Comparison of ENCODE assay signal across 27 cellular contexts in the genomic region with DNA sequence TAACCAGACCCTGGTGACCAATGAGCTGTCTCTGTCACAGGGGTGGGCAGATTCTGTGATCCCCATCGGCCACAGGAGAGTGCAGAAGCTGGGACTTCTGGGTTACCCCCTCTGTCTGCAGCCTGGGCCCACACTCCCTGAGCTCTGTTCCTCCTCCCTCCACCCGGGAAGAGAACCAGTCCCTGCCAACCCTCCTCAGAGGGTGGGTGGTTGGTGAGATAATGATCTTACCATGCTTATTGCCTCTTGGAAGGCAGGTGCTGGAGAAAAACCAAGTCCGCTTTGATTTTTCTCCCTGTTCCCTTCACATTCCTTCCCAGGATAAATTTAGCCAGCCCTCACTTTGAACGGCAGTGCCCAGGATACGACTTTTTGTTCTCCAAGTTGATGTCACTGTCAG. TPM values are rescaled to one million over a fixed set of nuclear protein-coding genes. Genes with fewer than 3 reads are reported as not detected.
DNase-seq lines count a peak whose midpoint lies in the region; ATAC-seq, FAIRE-seq and TF ChIP-seq lines count a peak whose summit lies in the region.
"Had no signal": no experiment of that assay in that cellular context is flagged by ENCODE, and none has a peak within 500 bp of the region (broad histone marks: within the 10 kb centered on the region; RNA-seq: fewer than 3 reads in every experiment).

No MANE protein-coding gene starts in this region.

- H4K91ac ChIP-seq in neuronal stem cell (ENCODE audit: low read depth, low read length, poor library complexity): no peak overlapping the region

- H2AK5ac ChIP-seq in neuronal stem cell (ENCODE audit: low read depth, low read length): no peak overlapping the region

- H3K18ac ChIP-seq in neuronal stem cell (ENCODE audit: low read length): no peak overlapping the region

- H2BK15ac ChIP-seq in neuronal stem cell (ENCODE audit: low read length): no peak overlapping the region

- ATAC-seq in K562 (no peak), HG03432 (IDR thresholded peaks at IDR 0.05; ENCODE audit: unreplicated experiment) (no peak)
- ATAC-seq: A549, GM12878, GM23338, HCT116 had no signal

- no peaks in the 10 kb centered on the region for H3K36me3 Mint-ChIP-seq in progenitor cell of endocrine pancreas (ENCODE audit: insufficient read depth)
- H3K36me3 Mint-ChIP-seq: CD14-positive monocyte had no signal

- H3K9me3 ChIP-seq in K562 (replicated peaks; ENCODE audit: control insufficient read depth, insufficient read depth, low read depth, low read length) (no peaks in the 10 kb centered on the region), neuronal stem cell (replicated peaks in 1 of 2; ENCODE audit: control insufficient read depth in 2 of 2, insufficient read depth in 1 of 2, low read depth in 1 of 2, low read length in 2 of 2) (no peaks in the 10 kb centered on the region)
- H3K9me3 ChIP-seq: BE2C; BLaER1 treated with 17β-estradiol and CSF1 and Interleukin-3, amounts not matched to agents 10 nM and 100 nM had no signal

- no TSS peak for BruUV-seq in K562 (replicated peaks; lab: Mats Ljungman, UMichigan)

- H3K4me2 ChIP-seq in K562 (ENCODE audit: insufficient read depth, low read length) (peak overlapping the region; percentile 12; the same call in 1 of the 2 replicates), neuronal stem cell (ENCODE audit: insufficient read depth, low read length, poor library complexity, severe bottlenecking) (no peak overlapping the region)
- H3K4me2 ChIP-seq: A549; BLaER1 treated with 17β-estradiol and CSF1 and Interleukin-3, amounts not matched to agents 10 nM and 100 nM; GM23338 had no signal

- no peak overlapping the region for H2BK12ac ChIP-seq in neuronal stem cell (ENCODE audit: low read length)

- intact Hi-C loops in K562 (cut with micrococcal nuclease): no loop called here

- no peak overlapping the region for H4K8ac ChIP-seq in neuronal stem cell (ENCODE audit: low read depth, low read length)

- H3K27me3 ChIP-seq in K562 (ENCODE audit: control insufficient read depth in 2 of 2, insufficient read depth in 2 of 2, low read length in 2 of 2) (no peaks in the 10 kb centered on the region), neuronal stem cell (ENCODE audit: control insufficient read depth in 3 of 3, insufficient read depth in 3 of 3, low read depth in 1 of 3, low read length in 3 of 3) (peaks cover 0 to 32% (median 0%) of the 10 kb centered on the region in 3 experiments)
- H3K27me3 ChIP-seq: BE2C; BLaER1 treated with 17β-estradiol and CSF1 and Interleukin-3, amounts not matched to agents 10 nM and 100 nM had no signal

- H3K9me1 ChIP-seq in K562 (ENCODE audit: control insufficient read depth, insufficient read depth, low read length): no peaks in the 10 kb centered on the region

- H3K27ac ChIP-seq in K562 (ENCODE audit: extremely low read depth, low read depth, low read length): no peak overlapping the region
- H3K27ac ChIP-seq in neuronal stem cell (replicated peaks; ENCODE audit: low read length): no peak overlapping the region
- H3K27ac ChIP-seq: BLaER1 treated with 17β-estradiol and CSF1 and Interleukin-3, amounts not matched to agents 10 nM and 100 nM had no signal

- H3K9ac ChIP-seq in K562 (ENCODE audit: insufficient read depth in 1 of 2, low read depth in 2 of 2, low read length in 2 of 2) (no peak overlapping the region), neuronal stem cell (ENCODE audit: low read depth, low read length, poor library complexity) (no peak overlapping the region)
- H3K9ac ChIP-seq: BLaER1 treated with 17β-estradiol and CSF1 and Interleukin-3, amounts not matched to agents 10 nM and 100 nM had no signal

- peaks cover 4% of the 10 kb centered on the region for H3K27me3 Mint-ChIP-seq in progenitor cell of endocrine pancreas

- no peak for FAIRE-seq in K562 (lab: Jason Lieb, UNC)
- FAIRE-seq: A549, D721Med, GM12878, GM18507 had no signal

- peaks cover 25% of the 10 kb centered on the region for H3K4me1 Mint-ChIP-seq in progenitor cell of endocrine pancreas (ENCODE audit: low read depth)
- H3K4me1 Mint-ChIP-seq: CD8-positive, alpha-beta memory T cell had no signal

- H3K4ac ChIP-seq in neuronal stem cell (ENCODE audit: low read length): no peak overlapping the region

- peaks cover 3% of the 10 kb centered on the region for H3K9me3 Mint-ChIP-seq in progenitor cell of endocrine pancreas (ENCODE audit: low read depth)
- H3K9me3 Mint-ChIP-seq: CD4-positive, alpha-beta T cell; CD8-positive, alpha-beta memory T cell; GM23338 had no signal

- H2AFZ ChIP-seq in K562 (ENCODE audit: low read depth, low read length) (no peak overlapping the region), neuronal stem cell (ENCODE audit: low read length) (no peak overlapping the region)
- H2AFZ ChIP-seq: GM23338 had no signal

- no peak for TF ChIP-seq RAD21 in K562 (CRISPR knock-in tag; conservative IDR thresholded peaks at IDR 0.05 in 1 of 2, IDR thresholded peaks at IDR 0.05 in 1 of 2)

- no peaks in the 10 kb centered on the region for H3K79me2 ChIP-seq in K562 (ENCODE audit: control insufficient read depth, insufficient read depth, low read length)

- H2BK120ac ChIP-seq in neuronal stem cell (ENCODE audit: low read depth, low read length): no peak overlapping the region

- no peaks in the 10 kb centered on the region for H3K79me1 ChIP-seq in neuronal stem cell (ENCODE audit: low read depth, low read length)

- H4K20me1 ChIP-seq in K562 (replicated peaks; ENCODE audit: control insufficient read depth, insufficient read depth, low read length): no peaks in the 10 kb centered on the region
- H4K20me1 ChIP-seq: BLaER1 treated with 17β-estradiol and CSF1 and Interleukin-3, amounts not matched to agents 10 nM and 100 nM had no signal

- in situ Hi-C loops in K562 (cut with MboI): no loop called here

- TF ChIP-seq EP300 in K562 (IDR thresholded peaks at IDR 0.05; ENCODE audit: low read length): no peak

- POLR2A ChIA-PET in K562 (lab: Yijun Ruan, JAX): interaction anchor here (1.1 to 2.1 kb wide), 2 partner anchors 10 kb away, joined by 5 read pairs; no protein-coding TSS in a partner anchor

- TF ChIP-seq POLR2A in K562 (conservative IDR thresholded peaks at IDR 0.05): no peak

- peak overlapping the region; percentile 33 for H3K27ac Mint-ChIP-seq in progenitor cell of endocrine pancreas
- H3K27ac Mint-ChIP-seq: CD14-positive monocyte; CD4-positive, alpha-beta T cell; CD8-positive, alpha-beta memory T cell; GM23338; H9 had no signal

- peaks cover 13 to 22% of the 10 kb centered on the region in 2 experiments for H3K4me1 ChIP-seq in K562 (replicated peaks in 1 of 2; ENCODE audit: control insufficient read depth in 2 of 2, insufficient read depth in 2 of 2, low read length in 2 of 2)
- peaks cover 10 to 13% of the 10 kb centered on the region in 2 donors for H3K4me1 ChIP-seq in neuronal stem cell (ENCODE audit: control insufficient read depth in 2 of 2, insufficient read depth in 1 of 2, low read depth in 1 of 2, low read length in 2 of 2)
- H3K4me1 ChIP-seq: BE2C had no signal

- peak overlapping the region; percentile 7 for H2BK5ac ChIP-seq in neuronal stem cell (ENCODE audit: low read length)

- no peak overlapping the region for H3K14ac ChIP-seq in neuronal stem cell (ENCODE audit: low read length)

- TF ChIP-seq CTCF in K562 (IDR thresholded peaks at IDR 0.05 in 2 of 3, conservative IDR thresholded peaks at IDR 0.05 in 1 of 3; ENCODE audit: insufficient read depth in 2 of 3, low read depth in 1 of 3, low read length in 3 of 3): no peak
- no peak for TF ChIP-seq CTCF in progenitor cell of endocrine pancreas (IDR thresholded peaks at IDR 0.05; ENCODE audit: unreplicated experiment)

- no peaks in the 10 kb centered on the region for H3K36me3 ChIP-seq in K562 (ENCODE audit: control insufficient read depth, insufficient read depth, low read length)
- no peaks in the 10 kb centered on the region for H3K36me3 ChIP-seq in neuronal stem cell (replicated peaks in 1 of 2; ENCODE audit: control insufficient read depth in 2 of 2, insufficient read depth in 2 of 2, low read length in 2 of 2)
- H3K36me3 ChIP-seq: BE2C; BLaER1 treated with 17β-estradiol and CSF1 and Interleukin-3, amounts not matched to agents 10 nM and 100 nM had no signal

- WGBS in K562 (ENCODE audit: insufficient coverage, low coverage, missing lambda C conversion rate): 36% methylated on average over 5 of the region's 5 CpGs
- WGBS in neuronal stem cell (ENCODE audit: extremely low coverage in 2 of 2, insufficient read length in 2 of 2, insufficient replicate concordance in 1 of 2), 2 donors: no CpG with 5 or more reads among the region's 5 CpGs

- CTCF ChIA-PET in K562 (lab: Yijun Ruan, JAX; ENCODE audit: low intra/inter-chr PET ratio): no interaction called here

- DNase-seq in K562 (ENCODE audit: extremely low read depth in 1 of 4, low spot score in 3 of 4) (no peak), inferior parietal cortex (ENCODE audit: extremely low spot score) (peak; percentile 47), neuronal stem cell (ENCODE audit: low spot score) (no peak), progenitor cell of endocrine pancreas (ENCODE audit: low spot score, unreplicated experiment) (no peak), SW 1271 (lab: John Stamatoyannopoulos, UW) (no peak), SK-N-DZ (ENCODE audit: low spot score) (no peak)
- DNase-seq: 8988T; ACHN; AML-193; BE2C; CD4-positive, alpha-beta T cell; CD8-positive, alpha-beta memory T cell; DMS 273 treated with DMSO at 0.1 percent for 48 hours; DMS79; EL; GDM1; H9 had no signal

- H3K23ac ChIP-seq in neuronal stem cell (ENCODE audit: low read depth, low read length, poor library complexity): no peak overlapping the region

- H3K4me3 ChIP-seq in K562 (no peak overlapping the region), neuronal stem cell (ENCODE audit: low read length in 2 of 2) (no peak overlapping the region)
- H3K4me3 ChIP-seq: A549; BLaER1 treated with 17β-estradiol and CSF1 and Interleukin-3, amounts not matched to agents 10 nM and 100 nM; GM12878; GM23338 had no signal

- H3K4me3 Mint-ChIP-seq in progenitor cell of endocrine pancreas (ENCODE audit: low read depth): no peak overlapping the region
- H3K4me3 Mint-ChIP-seq: CD14-positive monocyte; CD4-positive, alpha-beta T cell; CD8-positive, alpha-beta memory T cell; GM23338; H9 had no signal

RNA-seq across cellular contexts. Expression of a gene that starts 17.3 kb away (rescaled TPM):
- total RNA-seq in K562 (2011; cell fraction: chromatin; rRNA removed; ENCODE audit: low replicate concordance): not detected in 2 replicates
- not detected in 2 replicates for total RNA-seq in K562 (2011; cell fraction: nucleolus; rRNA removed)
- total RNA-seq in K562 (2011; cell fraction: nucleoplasm; rRNA removed): not detected in 2 replicates
- not detected in 2 replicates for total RNA-seq in K562 (2014; rRNA removed)
- total RNA-seq in K562 (2014; rRNA removed; fragmentation: Illumina TruSeq; extraction: Trizol): not detected in 2 replicates
- total RNA-seq in K562 (2015; rRNA removed; fragmentation: Illumina TruSeq; extraction: Trizol): 0.18 TPM in 1 of 2 replicates, not detected in the other
- not detected in 2 replicates for total RNA-seq in K562 (2021)
- polyA plus RNA-seq in K562 (2011; rRNA removed): not detected in 2 replicates
- 0.07 TPM in 1 of 2 replicates, not detected in the other for polyA plus RNA-seq in K562 (2011; cell fraction: cytosol; rRNA removed)
- not detected in 2 replicates for polyA plus RNA-seq in K562 (2011; cell fraction: nucleus; rRNA removed)
- not detected in 2 replicates for polyA plus RNA-seq in K562 (2012)
- not detected in 2 replicates for polyA plus RNA-seq in K562 (2014; fragmentation: Illumina TruSeq; extraction: Trizol)
- under 1 TPM; 0.38 to 0.55 TPM for polyA plus RNA-seq in K562 (2014; fragmentation: Nextera tagmentation; extraction: Ambion mirVana)
- not detected in 2 replicates for polyA plus RNA-seq in K562 (2014; rRNA removed)
- not detected in 2 replicates for polyA minus RNA-seq in K562 (2011; rRNA and poly(A)+ RNA removed)
- polyA minus RNA-seq in K562 (2011; cell fraction: cytosol; rRNA and poly(A)+ RNA removed): not detected in 2 replicates
- not detected in 2 replicates for polyA minus RNA-seq in K562 (2011; cell fraction: nucleus; rRNA and poly(A)+ RNA removed)
- not detected for polyA plus RNA-seq in neuronal stem cell (2013, experiment 1 of 2)
- not detected for polyA plus RNA-seq in neuronal stem cell (2013, experiment 2 of 2)
- total RNA-seq in progenitor cell of endocrine pancreas: not detected in 2 replicates
- polyA plus RNA-seq in SK-N-DZ (2014; cell fraction: cytosol; rRNA removed): not detected in 2 replicates
- polyA plus RNA-seq in SK-N-DZ (2014; cell fraction: nucleus; rRNA removed): 1.6 TPM in 1 of 2 replicates, not detected in the other
- total RNA-seq: CD4-positive, alpha-beta T cell; CD8-positive, alpha-beta memory T cell; GM12878; GM23338; H4; H9 had no signal
- polyA plus RNA-seq: A549; CD14-positive monocyte; CD8-positive, alpha-beta memory T cell; GM12878; GM23338 had no signal

RNA-seq across cellular contexts. Expression of a gene that starts 25.5 kb away (rescaled TPM):
- total RNA-seq in K562 (2011; cell fraction: chromatin; rRNA removed; ENCODE audit: low replicate concordance): not detected in 2 replicates
- total RNA-seq in K562 (2011; cell fraction: nucleolus; rRNA removed): not detected in 2 replicates
- total RNA-seq in K562 (2011; cell fraction: nucleoplasm; rRNA removed): not detected in 2 replicates
- total RNA-seq in K562 (2014; rRNA removed) (not detected in 2 replicates), K562 (2014; rRNA removed; fragmentation: Illumina TruSeq; extraction: Trizol) (not detected in 2 replicates), K562 (2015; rRNA removed; fragmentation: Illumina TruSeq; extraction: Trizol) (not detected in 2 replicates), K562 (2021) (not detected in 2 replicates), progenitor cell of endocrine pancreas (not detected in 2 replicates)
- polyA plus RNA-seq in K562 (2011; rRNA removed) (not detected in 2 replicates), K562 (2014; fragmentation: Illumina TruSeq; extraction: Trizol) (not detected in 2 replicates), K562 (2014; fragmentation: Nextera tagmentation; extraction: Ambion mirVana) (not detected), K562 (2014; rRNA removed) (not detected in 2 replicates)
- 0.07 TPM in 1 of 2 replicates, not detected in the other for polyA plus RNA-seq in K562 (2011; cell fraction: cytosol; rRNA removed)
- polyA plus RNA-seq in K562 (2011; cell fraction: nucleus; rRNA removed): not detected in 2 replicates
- not detected in 2 replicates for polyA plus RNA-seq in K562 (2012)
- not detected in 2 replicates for polyA minus RNA-seq in K562 (2011; rRNA and poly(A)+ RNA removed)
- polyA minus RNA-seq in K562 (2011; cell fraction: cytosol; rRNA and poly(A)+ RNA removed): not detected in 2 replicates
- not detected in 2 replicates for polyA minus RNA-seq in K562 (2011; cell fraction: nucleus; rRNA and poly(A)+ RNA removed)
- polyA plus RNA-seq in neuronal stem cell (2013, experiment 1 of 2): 2.9 TPM
- polyA plus RNA-seq in neuronal stem cell (2013, experiment 2 of 2): 2.7 TPM
- 22.0 and 31.4 TPM in 2 replicates for polyA plus RNA-seq in SK-N-DZ (2014; cell fraction: cytosol; rRNA removed)
- 27.6 and 42.7 TPM in 2 replicates for polyA plus RNA-seq in SK-N-DZ (2014; cell fraction: nucleus; rRNA removed)
- total RNA-seq: CD4-positive, alpha-beta T cell; CD8-positive, alpha-beta memory T cell; GM12878; H4 had no signal
- polyA plus RNA-seq: CD14-positive monocyte; CD8-positive, alpha-beta memory T cell had no signal

RNA-seq across cellular contexts. Expression of a gene that starts 26.8 kb away (rescaled TPM):
- 1.2 and 1.9 TPM in 2 replicates for total RNA-seq in K562 (2011; cell fraction: chromatin; rRNA removed; ENCODE audit: low replicate concordance)
- total RNA-seq in K562 (2011; cell fraction: nucleolus; rRNA removed): 0.50 and 0.92 TPM in 2 replicates
- 1.4 and 1.8 TPM in 2 replicates for total RNA-seq in K562 (2011; cell fraction: nucleoplasm; rRNA removed)
- 18.5 and 33.0 TPM in 2 replicates for total RNA-seq in K562 (2014; rRNA removed)
- 23.6 and 29.8 TPM in 2 replicates for total RNA-seq in K562 (2014; rRNA removed; fragmentation: Illumina TruSeq; extraction: Trizol)
- 44.8 and 50.1 TPM in 2 replicates for total RNA-seq in K562 (2015; rRNA removed; fragmentation: Illumina TruSeq; extraction: Trizol)
- 16.4 and 30.5 TPM in 2 replicates for total RNA-seq in K562 (2021)
- 1.8 and 7.2 TPM in 2 replicates for polyA plus RNA-seq in K562 (2011; rRNA removed)
- 2.2 and 5.4 TPM in 2 replicates for polyA plus RNA-seq in K562 (2011; cell fraction: cytosol; rRNA removed)
- 1.0 and 2.0 TPM in 2 replicates for polyA plus RNA-seq in K562 (2011; cell fraction: nucleus; rRNA removed)
- polyA plus RNA-seq in K562 (2012): 39.0 and 49.3 TPM in 2 replicates
- 23.3 and 24.4 TPM in 2 replicates for polyA plus RNA-seq in K562 (2014; fragmentation: Illumina TruSeq; extraction: Trizol)
- polyA plus RNA-seq in K562 (2014; fragmentation: Nextera tagmentation; extraction: Ambion mirVana): 10 to 100 TPM; 42.9 to 78.0 TPM
- 26.6 and 31.8 TPM in 2 replicates for polyA plus RNA-seq in K562 (2014; rRNA removed)
- 0.21 and 1.1 TPM in 2 replicates for polyA minus RNA-seq in K562 (2011; rRNA and poly(A)+ RNA removed)
- not detected in 2 replicates for polyA minus RNA-seq in K562 (2011; cell fraction: cytosol; rRNA and poly(A)+ RNA removed)
- polyA minus RNA-seq in K562 (2011; cell fraction: nucleus; rRNA and poly(A)+ RNA removed): 0.56 TPM in 1 of 2 replicates, not detected in the other
- 0.24 TPM for polyA plus RNA-seq in neuronal stem cell (2013, experiment 1 of 2)
- 0.22 TPM for polyA plus RNA-seq in neuronal stem cell (2013, experiment 2 of 2)
- total RNA-seq in progenitor cell of endocrine pancreas: not detected in 2 replicates
- polyA plus RNA-seq in SK-N-DZ (2014; cell fraction: cytosol; rRNA removed): 1.4 and 1.9 TPM in 2 replicates
- 0.57 and 1.5 TPM in 2 replicates for polyA plus RNA-seq in SK-N-DZ (2014; cell fraction: nucleus; rRNA removed)
- total RNA-seq: GM23338, H4, H9 had no signal
- polyA plus RNA-seq: A549; CD14-positive monocyte; CD8-positive, alpha-beta memory T cell; GM23338 had no signal

RNA-seq across cellular contexts. Expression of a gene that starts 28.0 kb away (rescaled TPM):
- 63.0 and 84.0 TPM in 2 replicates for total RNA-seq in K562 (2011; cell fraction: chromatin; rRNA removed; ENCODE audit: low replicate concordance)
- 50.7 and 51.9 TPM in 2 replicates for total RNA-seq in K562 (2011; cell fraction: nucleolus; rRNA removed)
- 52.0 and 58.5 TPM in 2 replicates for total RNA-seq in K562 (2011; cell fraction: nucleoplasm; rRNA removed)
- total RNA-seq in K562 (2014; rRNA removed) (257 and 316 TPM in 2 replicates), K562 (2014; rRNA removed; fragmentation: Illumina TruSeq; extraction: Trizol) (216 and 243 TPM in 2 replicates), K562 (2015; rRNA removed; fragmentation: Illumina TruSeq; extraction: Trizol) (259 and 269 TPM in 2 replicates), K562 (2021) (224 and 245 TPM in 2 replicates), progenitor cell of endocrine pancreas (126 and 131 TPM in 2 replicates)
- polyA plus RNA-seq in K562 (2011; rRNA removed) (232 and 251 TPM in 2 replicates), K562 (2014; fragmentation: Illumina TruSeq; extraction: Trizol) (314 and 416 TPM in 2 replicates), K562 (2014; fragmentation: Nextera tagmentation; extraction: Ambion mirVana) (10 to 100 TPM; 91.1 to 96.0 TPM), K562 (2014; rRNA removed) (224 and 238 TPM in 2 replicates)
- 291 and 330 TPM in 2 replicates for polyA plus RNA-seq in K562 (2011; cell fraction: cytosol; rRNA removed)
- 122 and 133 TPM in 2 replicates for polyA plus RNA-seq in K562 (2011; cell fraction: nucleus; rRNA removed)
- polyA plus RNA-seq in K562 (2012): 172 and 211 TPM in 2 replicates
- polyA minus RNA-seq in K562 (2011; rRNA and poly(A)+ RNA removed): 224 and 271 TPM in 2 replicates
- polyA minus RNA-seq in K562 (2011; cell fraction: cytosol; rRNA and poly(A)+ RNA removed): 164 and 173 TPM in 2 replicates
- polyA minus RNA-seq in K562 (2011; cell fraction: nucleus; rRNA and poly(A)+ RNA removed): 25.0 and 46.5 TPM in 2 replicates
- polyA plus RNA-seq in neuronal stem cell (2013, experiment 1 of 2): 208 TPM
- 198 TPM for polyA plus RNA-seq in neuronal stem cell (2013, experiment 2 of 2)
- polyA plus RNA-seq in SK-N-DZ (2014; cell fraction: cytosol; rRNA removed): 201 and 209 TPM in 2 replicates
- 119 and 137 TPM in 2 replicates for polyA plus RNA-seq in SK-N-DZ (2014; cell fraction: nucleus; rRNA removed)

RNA-seq across cellular contexts. Expression of a gene that starts 38.9 kb away (rescaled TPM):
- total RNA-seq in K562 (2011; cell fraction: chromatin; rRNA removed; ENCODE audit: low replicate concordance): 28.6 and 47.8 TPM in 2 replicates
- 20.5 and 22.4 TPM in 2 replicates for total RNA-seq in K562 (2011; cell fraction: nucleolus; rRNA removed)
- total RNA-seq in K562 (2011; cell fraction: nucleoplasm; rRNA removed): 30.6 and 31.7 TPM in 2 replicates
- total RNA-seq in K562 (2014; rRNA removed) (16.2 and 20.2 TPM in 2 replicates), K562 (2014; rRNA removed; fragmentation: Illumina TruSeq; extraction: Trizol) (10.9 and 11.2 TPM in 2 replicates), K562 (2015; rRNA removed; fragmentation: Illumina TruSeq; extraction: Trizol) (8.0 and 10.3 TPM in 2 replicates), K562 (2021) (35.0 and 47.2 TPM in 2 replicates), progenitor cell of endocrine pancreas (99.8 and 108 TPM in 2 replicates)
- polyA plus RNA-seq in K562 (2011; rRNA removed) (7.3 and 14.1 TPM in 2 replicates), K562 (2014; fragmentation: Illumina TruSeq; extraction: Trizol) (29.9 and 31.4 TPM in 2 replicates), K562 (2014; fragmentation: Nextera tagmentation; extraction: Ambion mirVana) (1 to 10 TPM; 1.1 to 1.2 TPM), K562 (2014; rRNA removed) (19.5 and 23.8 TPM in 2 replicates)
- 11.4 and 12.5 TPM in 2 replicates for polyA plus RNA-seq in K562 (2011; cell fraction: cytosol; rRNA removed)
- polyA plus RNA-seq in K562 (2011; cell fraction: nucleus; rRNA removed): 34.2 and 50.1 TPM in 2 replicates
- 17.5 and 28.9 TPM in 2 replicates for polyA plus RNA-seq in K562 (2012)
- 13.6 and 14.5 TPM in 2 replicates for polyA minus RNA-seq in K562 (2011; rRNA and poly(A)+ RNA removed)
- polyA minus RNA-seq in K562 (2011; cell fraction: cytosol; rRNA and poly(A)+ RNA removed): 13.8 and 18.3 TPM in 2 replicates
- 8.2 and 11.6 TPM in 2 replicates for polyA minus RNA-seq in K562 (2011; cell fraction: nucleus; rRNA and poly(A)+ RNA removed)
- polyA plus RNA-seq in neuronal stem cell (2013, experiment 1 of 2): 77.7 TPM
- 73.2 TPM for polyA plus RNA-seq in neuronal stem cell (2013, experiment 2 of 2)
- 8.5 and 10.8 TPM in 2 replicates for polyA plus RNA-seq in SK-N-DZ (2014; cell fraction: cytosol; rRNA removed)
- polyA plus RNA-seq in SK-N-DZ (2014; cell fraction: nucleus; rRNA removed): 17.0 and 19.4 TPM in 2 replicates
